ENCODE assay signal across 1 cellular context in the genomic region with DNA sequence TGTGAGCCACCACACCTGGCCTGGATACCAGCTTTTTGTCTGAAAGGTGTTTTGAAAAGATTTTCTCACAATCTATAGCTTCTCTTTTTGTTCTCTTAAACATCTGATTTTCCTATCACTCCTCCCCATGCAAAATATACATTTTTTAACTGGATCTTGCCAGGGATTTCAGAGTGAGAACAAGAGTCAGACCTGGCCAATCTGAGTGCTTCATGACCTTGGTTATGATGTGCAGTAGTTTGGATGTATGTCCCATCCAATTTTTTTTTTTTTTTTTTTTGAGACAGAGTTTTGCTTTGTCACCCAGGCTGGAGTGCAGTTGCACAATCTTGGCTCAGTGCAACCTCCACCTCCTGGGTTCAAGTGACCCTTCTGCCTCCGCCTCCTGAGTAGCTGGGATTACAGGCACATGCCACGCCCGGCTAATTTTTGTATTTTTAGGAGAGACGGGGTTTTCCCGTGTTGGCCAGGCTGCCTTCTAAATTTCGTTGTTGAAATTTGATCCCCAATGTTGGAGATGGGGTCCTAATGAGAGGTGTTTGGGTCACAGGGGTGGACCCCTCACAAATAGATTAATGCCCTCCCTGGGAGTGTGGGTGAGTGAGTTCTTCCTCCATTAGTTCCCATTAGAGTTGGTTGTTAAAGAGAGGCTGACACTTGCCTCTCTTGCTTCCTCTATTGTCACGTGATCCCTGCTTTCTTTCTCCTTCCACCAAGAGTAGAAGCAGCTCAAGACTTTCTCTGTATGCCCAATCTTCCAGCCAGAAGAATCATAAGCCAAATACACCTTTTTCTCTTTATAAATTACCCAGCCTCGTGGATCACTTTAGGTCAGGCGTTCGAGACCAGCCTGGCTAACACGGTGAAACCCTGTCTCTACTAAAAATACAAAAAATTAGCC. TPM values are rescaled to one million over a fixed set of nuclear protein-coding genes. Genes with fewer than 3 reads are reported as not detected.
"Had no signal": no experiment of that assay in that cellular context is flagged by ENCODE, and none has a peak within 500 bp of the region (broad histone marks: within the 10 kb centered on the region; RNA-seq: fewer than 3 reads in every experiment).

No MANE protein-coding gene starts in this region.

RNA-seq across cellular contexts. Expression of a gene that starts 44.5 kb away (rescaled TPM):
- total RNA-seq: T-cell had no signal
